ENCODE assay signal across 3 cellular contexts in the genomic region with DNA sequence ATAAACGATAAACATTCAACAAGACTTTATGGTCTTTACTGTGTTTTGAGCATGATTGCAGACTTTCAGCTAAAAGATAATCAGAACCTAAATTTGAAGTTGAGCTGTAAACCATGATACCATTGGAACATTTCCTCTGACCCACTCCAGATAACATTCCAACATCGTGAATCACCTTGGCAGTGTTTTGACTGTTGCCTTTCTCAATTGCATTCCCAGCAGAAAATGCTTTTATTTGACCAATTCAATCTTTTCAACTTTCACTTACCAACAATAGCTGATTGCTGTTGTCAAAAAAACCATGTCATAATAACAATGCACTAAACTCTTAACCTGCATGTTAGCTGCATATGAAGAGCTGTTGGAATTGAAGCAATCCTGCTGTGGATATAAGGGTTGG.
A peak's percentile ranks its signal among the peaks of the same experiment; 100 is the strongest.
TF ChIP-seq lines count a peak whose summit lies in the region.

No MANE protein-coding gene starts in this region.

TF ChIP-seq in A549, 52 proteins besides CTCF, POLR2A, EP300 and RAD21:
- TF ChIP-seq CHD2 (IDR thresholded peaks at IDR 0.05; ENCODE audit: low read length, partially characterized antibody) (no peak), FOSL2 (IDR thresholded peaks at IDR 0.05) (peak; percentile 13; the same call in 1 of the 2 replicates), FOSL2 (CRISPR knock-in tag; IDR thresholded peaks at IDR 0.05) (peak; percentile 67), SMC3 (IDR thresholded peaks at IDR 0.05) (no peak)

TF ChIP-seq in IMR-90, 13 proteins besides CTCF, POLR2A, EP300 and RAD21:
- TF ChIP-seq CEBPB (IDR thresholded peaks at IDR 0.05; ENCODE audit: low read depth, low read length) (peak; percentile 57; the same call in 1 of the 2 replicates), MAFK (IDR thresholded peaks at IDR 0.05; ENCODE audit: low read depth, low read length) (peak; percentile 15; the same call in 1 of the 2 replicates), FOS (IDR thresholded peaks at IDR 0.05; ENCODE audit: low read depth, low read length) (peak; percentile 76), CHD1 (IDR thresholded peaks at IDR 0.05; ENCODE audit: low read depth, low read length) (no peak)

TF ChIP-seq in HepG2, 621 proteins besides CTCF, POLR2A, EP300 and RAD21:
- TF ChIP-seq ATRX (CRISPR knock-in tag; IDR thresholded peaks at IDR 0.05; ENCODE audit: borderline replicate concordance): no peak
- TF ChIP-seq, protein P1, sequence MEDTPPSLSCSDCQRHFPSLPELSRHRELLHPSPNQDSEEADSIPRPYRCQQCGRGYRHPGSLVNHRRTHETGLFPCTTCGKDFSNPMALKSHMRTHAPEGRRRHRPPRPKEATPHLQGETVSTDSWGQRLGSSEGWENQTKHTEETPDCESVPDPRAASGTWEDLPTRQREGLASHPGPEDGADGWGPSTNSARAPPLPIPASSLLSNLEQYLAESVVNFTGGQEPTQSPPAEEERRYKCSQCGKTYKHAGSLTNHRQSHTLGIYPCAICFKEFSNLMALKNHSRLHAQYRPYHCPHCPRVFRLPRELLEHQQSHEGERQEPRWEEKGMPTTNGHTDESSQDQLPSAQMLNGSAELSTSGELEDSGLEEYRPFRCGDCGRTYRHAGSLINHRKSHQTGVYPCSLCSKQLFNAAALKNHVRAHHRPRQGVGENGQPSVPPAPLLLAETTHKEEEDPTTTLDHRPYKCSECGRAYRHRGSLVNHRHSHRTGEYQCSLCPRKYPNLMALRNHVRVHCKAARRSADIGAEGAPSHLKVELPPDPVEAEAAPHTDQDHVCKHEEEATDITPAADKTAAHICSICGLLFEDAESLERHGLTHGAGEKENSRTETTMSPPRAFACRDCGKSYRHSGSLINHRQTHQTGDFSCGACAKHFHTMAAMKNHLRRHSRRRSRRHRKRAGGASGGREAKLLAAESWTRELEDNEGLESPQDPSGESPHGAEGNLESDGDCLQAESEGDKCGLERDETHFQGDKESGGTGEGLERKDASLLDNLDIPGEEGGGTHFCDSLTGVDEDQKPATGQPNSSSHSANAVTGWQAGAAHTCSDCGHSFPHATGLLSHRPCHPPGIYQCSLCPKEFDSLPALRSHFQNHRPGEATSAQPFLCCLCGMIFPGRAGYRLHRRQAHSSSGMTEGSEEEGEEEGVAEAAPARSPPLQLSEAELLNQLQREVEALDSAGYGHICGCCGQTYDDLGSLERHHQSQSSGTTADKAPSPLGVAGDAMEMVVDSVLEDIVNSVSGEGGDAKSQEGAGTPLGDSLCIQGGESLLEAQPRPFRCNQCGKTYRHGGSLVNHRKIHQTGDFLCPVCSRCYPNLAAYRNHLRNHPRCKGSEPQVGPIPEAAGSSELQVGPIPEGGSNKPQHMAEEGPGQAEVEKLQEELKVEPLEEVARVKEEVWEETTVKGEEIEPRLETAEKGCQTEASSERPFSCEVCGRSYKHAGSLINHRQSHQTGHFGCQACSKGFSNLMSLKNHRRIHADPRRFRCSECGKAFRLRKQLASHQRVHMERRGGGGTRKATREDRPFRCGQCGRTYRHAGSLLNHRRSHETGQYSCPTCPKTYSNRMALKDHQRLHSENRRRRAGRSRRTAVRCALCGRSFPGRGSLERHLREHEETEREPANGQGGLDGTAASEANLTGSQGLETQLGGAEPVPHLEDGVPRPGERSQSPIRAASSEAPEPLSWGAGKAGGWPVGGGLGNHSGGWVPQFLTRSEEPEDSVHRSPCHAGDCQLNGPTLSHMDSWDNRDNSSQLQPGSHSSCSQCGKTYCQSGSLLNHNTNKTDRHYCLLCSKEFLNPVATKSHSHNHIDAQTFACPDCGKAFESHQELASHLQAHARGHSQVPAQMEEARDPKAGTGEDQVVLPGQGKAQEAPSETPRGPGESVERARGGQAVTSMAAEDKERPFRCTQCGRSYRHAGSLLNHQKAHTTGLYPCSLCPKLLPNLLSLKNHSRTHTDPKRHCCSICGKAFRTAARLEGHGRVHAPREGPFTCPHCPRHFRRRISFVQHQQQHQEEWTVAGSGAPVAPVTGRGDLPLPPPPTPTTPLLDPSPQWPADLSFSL (CRISPR knock-in tag; IDR thresholded peaks at IDR 0.05): no peak
- no peak for TF ChIP-seq KDM4B (CRISPR knock-in tag; IDR thresholded peaks at IDR 0.05)
- no peak for TF ChIP-seq ZNF224 (CRISPR knock-in tag; IDR thresholded peaks at IDR 0.05)
- peak; percentile 61 for TF ChIP-seq FOSL2 (CRISPR knock-in tag; IDR thresholded peaks at IDR 0.05)
- TF ChIP-seq ZNF10 (CRISPR knock-in tag; IDR thresholded peaks at IDR 0.05; ENCODE audit: borderline replicate concordance, low read depth): no peak
- TF ChIP-seq, protein P2, sequence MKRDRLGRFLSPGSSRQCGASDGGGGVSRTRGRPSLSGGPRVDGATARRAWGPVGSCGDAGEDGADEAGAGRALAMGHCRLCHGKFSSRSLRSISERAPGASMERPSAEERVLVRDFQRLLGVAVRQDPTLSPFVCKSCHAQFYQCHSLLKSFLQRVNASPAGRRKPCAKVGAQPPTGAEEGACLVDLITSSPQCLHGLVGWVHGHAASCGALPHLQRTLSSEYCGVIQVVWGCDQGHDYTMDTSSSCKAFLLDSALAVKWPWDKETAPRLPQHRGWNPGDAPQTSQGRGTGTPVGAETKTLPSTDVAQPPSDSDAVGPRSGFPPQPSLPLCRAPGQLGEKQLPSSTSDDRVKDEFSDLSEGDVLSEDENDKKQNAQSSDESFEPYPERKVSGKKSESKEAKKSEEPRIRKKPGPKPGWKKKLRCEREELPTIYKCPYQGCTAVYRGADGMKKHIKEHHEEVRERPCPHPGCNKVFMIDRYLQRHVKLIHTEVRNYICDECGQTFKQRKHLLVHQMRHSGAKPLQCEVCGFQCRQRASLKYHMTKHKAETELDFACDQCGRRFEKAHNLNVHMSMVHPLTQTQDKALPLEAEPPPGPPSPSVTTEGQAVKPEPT (CRISPR knock-in tag; IDR thresholded peaks at IDR 0.05; ENCODE audit: low read depth): no peak
- peak; percentile 34 for TF ChIP-seq TEAD3 (CRISPR knock-in tag; optimal IDR thresholded peaks at IDR 0.05; ENCODE audit: borderline replicate concordance)
- TF ChIP-seq SOX13 (IDR thresholded peaks at IDR 0.05): no peak
- TF ChIP-seq SOX13 (CRISPR knock-in tag; conservative IDR thresholded peaks at IDR 0.05 in 1 of 2, IDR thresholded peaks at IDR 0.05 in 1 of 2): peak in 1 of 2 experiments; percentile 19; a peak in 1 of 4 replicates
TF ChIP-seq in HepG2: peak in this region for 3.
